In genomic region chr1:36420836-36421317, GRCh38 we compare ENCODE assay signal across 8 cellular contexts.
DNase-seq lines count a peak whose midpoint lies in the region; ATAC-seq lines count a peak whose summit lies in the region.

No MANE protein-coding gene starts in this region.

- H3K27ac ChIP-seq in caudate nucleus (ENCODE audit: low read depth, low read length) = no peak overlapping the region

- DNase-seq in DMS 273 treated with DMSO at 0.1 percent for 48 hours (lab: John Stamatoyannopoulos, UW) (peak; percentile 35), NCI-H510A (lab: John Stamatoyannopoulos, UW) (peak; percentile 77), caudate nucleus (lab: John Stamatoyannopoulos, UW) (peak in 60 of 61 donors; percentile 16 to 89 (median 65)), kidney tubule cell (ENCODE audit: low spot score) (peak; percentile 84)
- peak; percentile 96 for DNase-seq in activated CD4-positive, CD25-positive, alpha-beta regulatory T cell treated with anti-CD3 and anti-CD28 coated beads, Interleukin-2, amount 50 U/mL, for 72 hours
- peak; percentile 95 to 97 for DNase-seq in stimulated activated CD4-positive, alpha-beta T cell treated with anti-CD3 and anti-CD28 coated beads, Interleukin-2, amount 100 ng/mL, for 24 hours

- ATAC-seq in HG03045 (IDR thresholded peaks at IDR 0.05; ENCODE audit: unreplicated experiment) (peak; percentile 77), GM18867 (IDR thresholded peaks at IDR 0.05; ENCODE audit: unreplicated experiment) (no peak)

Comparison
In these comparisons a context has a peak if more than half of its experiments do, and no peak if none do; other contexts are left out.
1. DNase-seq: peak in every context shown above with its lines; median percentile 96 in activated CD4-positive, CD25-positive, alpha-beta regulatory T cell treated with anti-CD3 and anti-CD28 coated beads, Interleukin-2, amount 50 U/mL, for 72 hours; 96 in stimulated activated CD4-positive, alpha-beta T cell treated with anti-CD3 and anti-CD28 coated beads, Interleukin-2, amount 100 ng/mL, for 24 hours; 84 in kidney tubule cell; 77 in NCI-H510A; 65 in caudate nucleus; 35 in DMS 273 treated with DMSO at 0.1 percent for 48 hours.